ENCODE assay signal across 15 cellular contexts in genomic region chr20:12838261-12838866, GRCh38.
DNase-seq lines count a peak whose midpoint lies in the region; ATAC-seq, FAIRE-seq and TF ChIP-seq lines count a peak whose summit lies in the region.
"Had no signal": no experiment of that assay in that cellular context is flagged by ENCODE, and none has a peak within 500 bp of the region (broad histone marks: within the 10 kb centered on the region; RNA-seq: fewer than 3 reads in every experiment).

No MANE protein-coding gene starts in this region.

- no peak overlapping the region for H3K4me2 ChIP-seq in K562 (ENCODE audit: insufficient read depth, low read length)

- no peak for TF ChIP-seq EP300 in K562 (IDR thresholded peaks at IDR 0.05; ENCODE audit: low read length)

- H3K9me3 ChIP-seq in K562 (replicated peaks; ENCODE audit: control insufficient read depth, insufficient read depth, low read depth, low read length) (no peaks in the 10 kb centered on the region), small intestine (ENCODE audit: control insufficient read depth, low read depth) (no peaks in the 10 kb centered on the region), spleen (no peaks in the 10 kb centered on the region)

- no peak overlapping the region for H3K27ac Mint-ChIP-seq in activated CD4-positive, alpha-beta T cell treated with anti-CD3 and anti-CD28 coated beads for 36 hours
- no peak overlapping the region for H3K27ac Mint-ChIP-seq in osteocyte (ENCODE audit: unreplicated experiment)
- H3K27ac Mint-ChIP-seq: dendritic cell treated with granulocyte-macrophage colony-stimulating factor and Interleukin-4, amounts not matched to agents 40 ng/mL and 50 ng/mL, for 4 days had no signal

- CTCF ChIA-PET in activated CD4-positive, alpha-beta T cell treated with anti-CD3 and anti-CD28 coated beads for 36 hours (lab: Charles Lee) = interaction anchor here (0.6 to 0.7 kb wide), 2 partner anchors 15 to 841 kb away, joined by 3 read pairs; no protein-coding TSS in a partner anchor
- CTCF ChIA-PET in K562 (lab: Yijun Ruan, JAX; ENCODE audit: low intra/inter-chr PET ratio) = no interaction called here

- H3K9me1 ChIP-seq in K562 (ENCODE audit: control insufficient read depth, insufficient read depth, low read length) = no peaks in the 10 kb centered on the region

- in situ Hi-C loops in KBM-7 (cut with MboI; ENCODE audit: low pct_unique_long_range_greater_than_20kb, low sequenced_read_pairs) = no loop called here
- in situ Hi-C loops in K562 (cut with MboI) = no loop called here

- no peak overlapping the region for H3K9ac ChIP-seq in K562 (ENCODE audit: insufficient read depth in 1 of 2, low read depth in 2 of 2, low read length in 2 of 2)

- no peaks in the 10 kb centered on the region for H3K36me3 Mint-ChIP-seq in activated CD4-positive, alpha-beta T cell treated with anti-CD3 and anti-CD28 coated beads for 36 hours (ENCODE audit: low read depth)
- no peaks in the 10 kb centered on the region for H3K36me3 Mint-ChIP-seq in osteocyte (ENCODE audit: unreplicated experiment)

- TF ChIP-seq RAD21 in K562 (CRISPR knock-in tag; conservative IDR thresholded peaks at IDR 0.05 in 1 of 2, IDR thresholded peaks at IDR 0.05 in 1 of 2) = no peak

- H3K27me3 Mint-ChIP-seq in activated CD4-positive, alpha-beta T cell treated with anti-CD3 and anti-CD28 coated beads for 36 hours = peaks cover 2% of the 10 kb centered on the region
- peaks cover 7% of the 10 kb centered on the region for H3K27me3 Mint-ChIP-seq in osteocyte (ENCODE audit: unreplicated experiment)
- H3K27me3 Mint-ChIP-seq: dendritic cell treated with granulocyte-macrophage colony-stimulating factor and Interleukin-4, amounts not matched to agents 40 ng/mL and 50 ng/mL, for 4 days had no signal

- H3K36me3 ChIP-seq in K562 (ENCODE audit: control insufficient read depth, insufficient read depth, low read length) = no peaks in the 10 kb centered on the region
- H3K36me3 ChIP-seq in small intestine (ENCODE audit: control insufficient read depth in 2 of 2, insufficient read depth in 2 of 2, low read length in 2 of 2) = no peaks in the 10 kb centered on the region
- H3K36me3 ChIP-seq in spleen = no peaks in the 10 kb centered on the region

- no peaks in the 10 kb centered on the region for H4K20me1 ChIP-seq in K562 (replicated peaks; ENCODE audit: control insufficient read depth, insufficient read depth, low read length)

- H3K4me3 Mint-ChIP-seq in activated CD4-positive, alpha-beta T cell treated with anti-CD3 and anti-CD28 coated beads for 36 hours = no peak overlapping the region
- no peak overlapping the region for H3K4me3 Mint-ChIP-seq in osteocyte (ENCODE audit: unreplicated experiment)
- H3K4me3 Mint-ChIP-seq: dendritic cell treated with granulocyte-macrophage colony-stimulating factor and Interleukin-4, amounts not matched to agents 40 ng/mL and 50 ng/mL, for 4 days had no signal

- no peaks in the 10 kb centered on the region for H3K4me1 Mint-ChIP-seq in activated CD4-positive, alpha-beta T cell treated with anti-CD3 and anti-CD28 coated beads for 36 hours
- H3K4me1 Mint-ChIP-seq in osteocyte (ENCODE audit: unreplicated experiment) = no peaks in the 10 kb centered on the region

- intact Hi-C loops in activated CD4-positive, alpha-beta T cell treated with anti-CD3 and anti-CD28 coated beads for 36 hours (cut with DNase I, micrococcal nuclease) = no loop called here
- intact Hi-C loops in K562 (cut with micrococcal nuclease) (no loop called here), spleen (cut with DNase I; ENCODE audit: low total_unique reads) (no loop called here)

- 0% methylated on average over 2 of the region's 3 CpGs for WGBS in K562 (ENCODE audit: insufficient coverage, low coverage, missing lambda C conversion rate)
- WGBS in small intestine, 3 donors = 73 to 76% (median 75%) methylated on average over 3 of the region's 3 CpGs
- WGBS in spleen, 5 donors = 72 to 85% (median 78%) methylated on average over 3 of the region's 3 CpGs

- H3K9me3 Mint-ChIP-seq in activated CD4-positive, alpha-beta T cell treated with anti-CD3 and anti-CD28 coated beads for 36 hours (ENCODE audit: low read depth) = no peaks in the 10 kb centered on the region
- no peaks in the 10 kb centered on the region for H3K9me3 Mint-ChIP-seq in osteocyte (ENCODE audit: unreplicated experiment)
- H3K9me3 Mint-ChIP-seq: dendritic cell treated with granulocyte-macrophage colony-stimulating factor and Interleukin-4, amounts not matched to agents 40 ng/mL and 50 ng/mL, for 4 days had no signal

- ATAC-seq in activated CD4-positive, alpha-beta T cell treated with anti-CD3 and anti-CD28 coated beads for 36 hours = no peak
- ATAC-seq in K562 = no peak
- ATAC-seq: left lobe of liver had no signal

- no peak overlapping the region for H3K4me3 ChIP-seq in K562
- no peak overlapping the region for H3K4me3 ChIP-seq in small intestine (ENCODE audit: low read depth in 1 of 2, low read length in 2 of 2)
- no peak overlapping the region for H3K4me3 ChIP-seq in spleen
- H3K4me3 ChIP-seq: skin epidermis had no signal

- no peaks in the 10 kb centered on the region for H3K79me2 ChIP-seq in K562 (ENCODE audit: control insufficient read depth, insufficient read depth, low read length)

- 0 out of 6 replicates have a peak, but pooled peaks of 2 of the 3 experiments have one; percentile 11 to 30 for TF ChIP-seq CTCF in K562 (IDR thresholded peaks at IDR 0.05 in 2 of 3, conservative IDR thresholded peaks at IDR 0.05 in 1 of 3; ENCODE audit: insufficient read depth in 2 of 3, low read depth in 1 of 3, low read length in 3 of 3)
- TF ChIP-seq CTCF in osteocyte (IDR thresholded peaks at IDR 0.05) = peak; percentile 16
- no peak for TF ChIP-seq CTCF in spleen (IDR thresholded peaks at IDR 0.05 in 8 of 11, conservative IDR thresholded peaks at IDR 0.05 in 3 of 11)

- BruUV-seq in K562 (replicated peaks; lab: Mats Ljungman, UMichigan) = no TSS peak

- DNase-seq in activated CD4-positive, alpha-beta T cell treated with anti-CD3 and anti-CD28 coated beads for 36 hours = peak; percentile 12
- DNase-seq in activated CD4-positive, alpha-beta T cell treated with anti-CD3 and anti-CD28 coated beads, Interleukin-2, amount 50 U/mL, for 4 hours = no peak
- peak; percentile 3 for DNase-seq in KBM-7
- DNase-seq in K562 (ENCODE audit: extremely low read depth in 1 of 4, low spot score in 3 of 4) = no peak
- DNase-seq in osteocyte (ENCODE audit: extremely low spot score, unreplicated experiment) = no peak
- no peak for DNase-seq in small intestine
- no peak for DNase-seq in spleen
- DNase-seq in HCEC 1CT = no peak
- DNase-seq: foreskin melanocyte, NCI-H2107, T-helper 9 cell had no signal

- H3K27me3 ChIP-seq in K562 (ENCODE audit: control insufficient read depth in 2 of 2, insufficient read depth in 2 of 2, low read length in 2 of 2) = no peaks in the 10 kb centered on the region
- H3K27me3 ChIP-seq in small intestine (ENCODE audit: control insufficient read depth in 2 of 2, insufficient read depth in 2 of 2, low read length in 2 of 2) = no peaks in the 10 kb centered on the region
- H3K27me3 ChIP-seq in spleen (replicated peaks in 1 of 7) = no peaks in the 10 kb centered on the region

- POLR2A ChIA-PET in activated CD4-positive, alpha-beta T cell treated with anti-CD3 and anti-CD28 coated beads for 36 hours (lab: Charles Lee) = no interaction called here
- POLR2A ChIA-PET in K562 (lab: Yijun Ruan, JAX) = no interaction called here

- no peak for FAIRE-seq in K562 (lab: Jason Lieb, UNC)
- no peak for FAIRE-seq in small intestine (lab: Jason Lieb, UNC)
- FAIRE-seq: HTR-8/SVneo had no signal

- H2AFZ ChIP-seq in K562 (ENCODE audit: low read depth, low read length) = no peak overlapping the region

- H3K27ac ChIP-seq in K562 (ENCODE audit: extremely low read depth, low read depth, low read length) (no peak overlapping the region), small intestine (ENCODE audit: low read depth in 1 of 2, low read length in 1 of 2) (no peak overlapping the region), spleen (no peak overlapping the region)
- H3K27ac ChIP-seq: skin epidermis had no signal

- no peak for TF ChIP-seq POLR2A in K562 (conservative IDR thresholded peaks at IDR 0.05)
- TF ChIP-seq POLR2A in spleen (IDR thresholded peaks at IDR 0.05) = no peak

- H3K4me1 ChIP-seq in K562 (replicated peaks in 1 of 2; ENCODE audit: control insufficient read depth in 2 of 2, insufficient read depth in 2 of 2, low read length in 2 of 2) (no peaks in the 10 kb centered on the region), small intestine (ENCODE audit: control insufficient read depth in 2 of 2, insufficient read depth in 1 of 2, low read depth in 1 of 2, low read length in 1 of 2) (no peaks in the 10 kb centered on the region), spleen (no peaks in the 10 kb centered on the region)

TF ChIP-seq in K562, 482 proteins besides CTCF, POLR2A, EP300 and RAD21:
- no peak for TF ChIP-seq TEAD1 (CRISPR knock-in tag; IDR thresholded peaks at IDR 0.05)
- TF ChIP-seq ZNF347 (CRISPR knock-in tag; IDR thresholded peaks at IDR 0.05; ENCODE audit: low read depth) = no peak
- TF ChIP-seq U2AF1 (optimal IDR thresholded peaks at IDR 0.05; ENCODE audit: low read depth, low read length) = no peak

Comparison
In these comparisons a context has a peak if more than half of its experiments do, and no peak if none do; other contexts are left out.
1. DNase-seq: peak in activated CD4-positive, alpha-beta T cell treated with anti-CD3 and anti-CD28 coated beads for 36 hours (single experiment) and KBM-7 (single experiment); none in activated CD4-positive, alpha-beta T cell treated with anti-CD3 and anti-CD28 coated beads, Interleukin-2, amount 50 U/mL, for 4 hours (0 of 2), K562 (0 of 4), osteocyte (single experiment), small intestine (single experiment), spleen (single experiment) and HCEC 1CT (single experiment).
2. CTCF ChIP-seq: peak in K562 (2 of 3) and osteocyte (single experiment); none in spleen (0 of 11).